8 cellular contexts compared by ENCODE assay signal in genomic region chr20:40968816-40969562, GRCh38. TPM values are rescaled to one million over a fixed set of nuclear protein-coding genes. Genes with fewer than 3 reads are reported as not detected.
DNase-seq lines count a peak whose midpoint lies in the region; ATAC-seq and TF ChIP-seq lines count a peak whose summit lies in the region.
"Not testable (repeated sequence)": the region's sequence is repeated elsewhere in the genome, so short reads cannot be mapped to it uniquely, and the experiment has no call there.

No MANE protein-coding gene starts in this region.

- not testable (repeated sequence) for H3K4me1 ChIP-seq in SJCRH30

- peaks cover 25% of the 10 kb centered on the region for H3K27me3 Mint-ChIP-seq in nephron (ENCODE audit: low read depth)

- not testable (repeated sequence) for H3K36me3 ChIP-seq in MG63, SJCRH30

- not testable (repeated sequence) for H3K27ac ChIP-seq in SJCRH30

- H3K27me3 ChIP-seq in MG63, SJCRH30: not testable (repeated sequence)

- H3K4me3 Mint-ChIP-seq in nephron: peak overlapping the region; percentile 64 to 71 (median 66)

- not testable (repeated sequence) for H3K9me3 Mint-ChIP-seq in nephron

- H3K9me3 ChIP-seq in MG63; SJCRH30 (replicated peaks): not testable (repeated sequence)

- peak overlapping the region; percentile 32 for H3K4me3 ChIP-seq in MG63
- H3K4me3 ChIP-seq in SJCRH30: peak overlapping the region; percentile 54
- peak overlapping the region; percentile 55 for H3K4me3 ChIP-seq in fibroblast of the aortic adventitia (ENCODE audit: low read depth, low read length)

- peak overlapping the region in 2 of 3 experiments; percentile 19 to 37 for H3K27ac Mint-ChIP-seq in nephron

- DNase-seq in DMS 273 (lab: John Stamatoyannopoulos, UW; ENCODE audit: unreplicated experiment) (peak; percentile 85), MG63 (peak; percentile 70), SJCRH30 (peak; percentile 85 to 95), fibroblast of the aortic adventitia (ENCODE audit: low read depth) (peak; percentile 74)
- peak; percentile 74 for DNase-seq in activated effector memory CD4-positive, alpha-beta T cell treated with Interleukin-2 at 50 U/mL for 16 hours
- DNase-seq in stimulated activated CD8-positive, alpha-beta memory T cell treated with anti-CD3 and anti-CD28 coated beads, Interleukin-7, amount 100 ng/mL, for 48 hours (ENCODE audit: extremely low read depth in 1 of 2, low read depth in 1 of 2): peak; percentile 63 to 73

- peak; percentile 76 for ATAC-seq in GM21786 (IDR thresholded peaks at IDR 0.05; ENCODE audit: unreplicated experiment)

- peaks cover 13% of the 10 kb centered on the region for H3K4me1 Mint-ChIP-seq in nephron

- not testable (repeated sequence) for H3K36me3 Mint-ChIP-seq in nephron (ENCODE audit: low read depth)

- TF ChIP-seq CTCF in fibroblast of the aortic adventitia (IDR thresholded peaks at IDR 0.05; ENCODE audit: insufficient read depth, low read length): peak; percentile 97
- peak; percentile 95 to 98 (median 98) for TF ChIP-seq CTCF in nephron (IDR thresholded peaks at IDR 0.05; ENCODE audit: unreplicated experiment in 3 of 3)

RNA-seq across cellular contexts. Expression of gene TOP1, which starts 59.6 kb away (rescaled TPM):
- total RNA-seq in MG63 (2014; rRNA removed; shearing (Covaris generic); ENCODE audit: low replicate concordance): 21.3 and 28.5 TPM in 2 replicates
- 67.0 and 71.9 TPM in 2 replicates for total RNA-seq in SJCRH30 (2014; rRNA removed; shearing (Covaris generic))
- 8.3 and 12.0 TPM in 2 replicates for total RNA-seq in fibroblast of the aortic adventitia (ENCODE audit: low replicate concordance)
